Comparison of ENCODE assay signal across 25 cellular contexts in the genomic region with DNA sequence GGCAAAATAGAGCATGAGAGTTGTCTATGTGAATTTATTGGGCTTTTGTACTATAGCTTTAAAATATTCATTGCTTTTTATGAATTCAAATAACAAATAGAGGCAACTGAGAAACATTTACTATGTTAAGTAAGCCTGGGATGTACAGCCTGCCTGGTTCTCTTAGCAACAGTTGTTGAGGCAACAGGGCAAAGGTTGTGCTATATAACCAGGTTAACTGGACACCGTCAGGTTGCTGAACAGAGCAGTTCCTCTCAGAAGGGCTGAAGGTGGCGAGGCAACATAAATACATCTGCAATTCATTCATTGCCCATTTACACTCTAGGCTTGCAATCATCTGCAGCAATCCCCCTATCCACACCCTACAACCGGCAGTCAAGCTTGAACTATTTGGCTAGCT.
"Had no signal": no experiment of that assay in that cellular context is flagged by ENCODE, and none has a peak within 500 bp of the region (broad histone marks: within the 10 kb centered on the region; RNA-seq: fewer than 3 reads in every experiment).

No MANE protein-coding gene starts in this region.

- H3K27me3 Mint-ChIP-seq: stimulated activated naive CD8-positive, alpha-beta T cell treated with anti-CD3 and anti-CD28 coated beads, Interleukin-15, Interleukin-2, amounts not matched to agents 100 ng/mL and 50 ng/mL, for 24 hours had no signal

- H3K27ac ChIP-seq: adrenal gland, ascending aorta, brain microvascular endothelial cell, esophagus squamous epithelium, gastroesophageal sphincter, left lung, prostate gland, right atrium auricular region, tibial artery, uterus had no signal

- H3K4me1 ChIP-seq: adrenal gland, ascending aorta, esophagus squamous epithelium, left lung, prostate gland, right atrium auricular region, tibial artery, uterus had no signal

- DNase-seq: activated CD4-positive, alpha-beta T cell treated with anti-CD3 and anti-CD28 coated beads, Interleukin-2, amount 50 U/mL, for 48 hours; activated CD8-positive, alpha-beta memory T cell treated with anti-CD3 and anti-CD28 coated beads, Interleukin-2, amount 50 U/mL, for 48 hours; activated naive CD4-positive, alpha-beta T cell; activated T-cell treated with anti-CD3 and anti-CD28 coated beads, Interleukin-2, amount 50 U/mL, for 4 hours; adrenal gland; brain microvascular endothelial cell; endodermal cell; esophagus squamous epithelium; head of caudate nucleus; left lung; natural killer cell; stimulated activated CD4-positive, alpha-beta T cell treated with anti-CD3 and anti-CD28 coated beads, Interleukin-1b, Interleukin-23, amount 100 ng/mL, for 48 hours; substantia nigra; T1000; tibial artery; uterus had no signal

- H3K4me1 Mint-ChIP-seq: natural killer cell had no signal

- H3K27me3 ChIP-seq: adrenal gland, ascending aorta, brain microvascular endothelial cell, esophagus squamous epithelium, gastroesophageal sphincter, left lung, right atrium auricular region, tibial artery, uterus had no signal

- H3K4me3 Mint-ChIP-seq: activated naive CD8-positive, alpha-beta T cell; activated T-cell treated with anti-CD3 and anti-CD28 coated beads, Interleukin-2, amount 50 U/mL, for 4 hours; endodermal cell; natural killer cell; stimulated activated naive CD8-positive, alpha-beta T cell treated with anti-CD3 and anti-CD28 coated beads, Interleukin-15, Interleukin-2, amounts not matched to agents 100 ng/mL and 50 ng/mL, for 24 hours; T-helper 1 cell treated with Interleukin-12 subunit alpha and Interleukin-12 subunit beta and Interleukin-4 antibody, amounts not matched to agents 30 μg/mL and 1 μg/mL, for 36 hours; WTC11 had no signal

- H3K36me3 Mint-ChIP-seq: activated naive CD8-positive, alpha-beta T cell; natural killer cell; WTC11 had no signal

- H3K36me3 ChIP-seq: adrenal gland, ascending aorta, brain microvascular endothelial cell, esophagus squamous epithelium, gastroesophageal sphincter, left lung, prostate gland, right atrium auricular region, tibial artery, uterus had no signal

- ATAC-seq: activated T-cell treated with anti-CD3 and anti-CD28 coated beads, Interleukin-2, amount 50 U/mL, for 4 hours; gastroesophageal sphincter; left lung; natural killer cell; WTC11 had no signal

- H3K27ac Mint-ChIP-seq: activated naive CD8-positive, alpha-beta T cell; activated T-helper 2 cell treated with anti-CD3 and anti-CD28 coated beads, Interferon-gamma antibody, Interleukin-2, Interleukin-4, amounts not matched to agents 10 μg/mL and 5 μg/mL and 100 μg/mL, durations not matched to agents 14 hours and 24 hours and 36 hours; endodermal cell; natural killer cell; stimulated activated naive CD8-positive, alpha-beta T cell treated with anti-CD3 and anti-CD28 coated beads, Interleukin-15, Interleukin-2, amounts not matched to agents 100 ng/mL and 50 ng/mL, for 24 hours; T-helper 1 cell treated with Interleukin-12 subunit alpha and Interleukin-12 subunit beta and Interleukin-4 antibody, amounts not matched to agents 30 μg/mL and 1 μg/mL, for 36 hours; WTC11 had no signal

- H3K9me3 Mint-ChIP-seq: activated T-cell treated with anti-CD3 and anti-CD28 coated beads, Interleukin-2, amount 50 U/mL, for 4 hours; activated T-helper 2 cell treated with anti-CD3 and anti-CD28 coated beads, Interferon-gamma antibody, Interleukin-2, Interleukin-4, amounts not matched to agents 10 μg/mL and 5 μg/mL and 100 μg/mL, durations not matched to agents 14 hours and 24 hours and 36 hours; endodermal cell; natural killer cell; stimulated activated naive CD8-positive, alpha-beta T cell treated with anti-CD3 and anti-CD28 coated beads, Interleukin-15, Interleukin-2, amounts not matched to agents 100 ng/mL and 50 ng/mL, for 24 hours; T-helper 1 cell treated with Interleukin-12 subunit alpha and Interleukin-12 subunit beta and Interleukin-4 antibody, amounts not matched to agents 30 μg/mL and 1 μg/mL, for 36 hours; WTC11 had no signal

- H3K9me3 ChIP-seq: adrenal gland, ascending aorta, esophagus squamous epithelium, gastroesophageal sphincter, left lung, prostate gland, right atrium auricular region, tibial artery, uterus had no signal

- H3K4me3 ChIP-seq: adrenal gland, ascending aorta, esophagus squamous epithelium, gastroesophageal sphincter, left lung, prostate gland, right atrium auricular region, tibial artery, uterus had no signal
